16 cellular contexts compared by ENCODE assay signal in genomic region chr17:13750783-13751484, GRCh38.
DNase-seq lines count a peak whose midpoint lies in the region; ATAC-seq and TF ChIP-seq lines count a peak whose summit lies in the region.
"Had no signal": no experiment of that assay in that cellular context is flagged by ENCODE, and none has a peak within 500 bp of the region (broad histone marks: within the 10 kb centered on the region; RNA-seq: fewer than 3 reads in every experiment).

No MANE protein-coding gene starts in this region.

- H2BK12ac ChIP-seq in neuronal stem cell (ENCODE audit: low read length): no peak overlapping the region

- no peak overlapping the region for H2AK5ac ChIP-seq in neuronal stem cell (ENCODE audit: low read depth, low read length)

- H3K36me3 ChIP-seq in ES-I3 (ENCODE audit: insufficient read depth, low read length): no peaks in the 10 kb centered on the region
- H3K36me3 ChIP-seq in PC-3 (ENCODE audit: low read depth, low read length): no peaks in the 10 kb centered on the region
- H3K36me3 ChIP-seq in neuronal stem cell (replicated peaks in 1 of 2; ENCODE audit: control insufficient read depth in 2 of 2, insufficient read depth in 2 of 2, low read length in 2 of 2): no peaks in the 10 kb centered on the region
- H3K36me3 ChIP-seq: BLaER1 treated with 17β-estradiol and CSF1 and Interleukin-3, amounts not matched to agents 10 nM and 100 nM had no signal

- no peaks in the 10 kb centered on the region for H3K79me1 ChIP-seq in neuronal stem cell (ENCODE audit: low read depth, low read length)

- CTCF ChIA-PET in PC-3 (lab: Charles Lee): no interaction called here

- H3K4me3 ChIP-seq in PC-3 (ENCODE audit: low read length) (peak overlapping the region; percentile 15; the same call in 1 of the 2 replicates), neuronal stem cell (ENCODE audit: low read length in 2 of 2) (no peak overlapping the region)
- H3K4me3 ChIP-seq: BLaER1 treated with 17β-estradiol and CSF1 and Interleukin-3, amounts not matched to agents 10 nM and 100 nM; body of pancreas; GM12878 had no signal

- no peak overlapping the region for H3K18ac ChIP-seq in neuronal stem cell (ENCODE audit: low read length)

- H2BK15ac ChIP-seq in neuronal stem cell (ENCODE audit: low read length): no peak overlapping the region

- no peak overlapping the region for H3K4ac ChIP-seq in neuronal stem cell (ENCODE audit: low read length)

- no peak overlapping the region for H3K23ac ChIP-seq in neuronal stem cell (ENCODE audit: low read depth, low read length, poor library complexity)

- H3K4me2 ChIP-seq in PC-3 (ENCODE audit: low read length): peak overlapping the region; percentile 67
- no peak overlapping the region for H3K4me2 ChIP-seq in neuronal stem cell (ENCODE audit: insufficient read depth, low read length, poor library complexity, severe bottlenecking)
- H3K4me2 ChIP-seq: BLaER1 treated with 17β-estradiol and CSF1 and Interleukin-3, amounts not matched to agents 10 nM and 100 nM had no signal

- no peaks in the 10 kb centered on the region for H4K20me1 ChIP-seq in PC-3 (ENCODE audit: low read length)
- H4K20me1 ChIP-seq: BLaER1 treated with 17β-estradiol and CSF1 and Interleukin-3, amounts not matched to agents 10 nM and 100 nM had no signal

- H3K9me3 Mint-ChIP-seq in natural killer cell: no peaks in the 10 kb centered on the region
- H3K9me3 Mint-ChIP-seq: activated naive CD4-positive, alpha-beta T cell treated with anti-CD3 and anti-CD28 coated beads for 36 hours had no signal

- H2AFZ ChIP-seq in PC-3 (ENCODE audit: low read length): peak overlapping the region; percentile 24
- H2AFZ ChIP-seq in neuronal stem cell (ENCODE audit: low read length): peak overlapping the region; percentile 75

- no peak for TF ChIP-seq CTCF in PC-3 (conservative IDR thresholded peaks at IDR 0.05; ENCODE audit: low read depth, low read length)
- TF ChIP-seq CTCF in natural killer cell (IDR thresholded peaks at IDR 0.05): no peak

- H3K4me1 ChIP-seq in ES-I3 (ENCODE audit: insufficient read depth, low read length) (peaks cover 31% of the 10 kb centered on the region), PC-3 (ENCODE audit: insufficient read depth, low read length) (peaks cover 17% of the 10 kb centered on the region), neuronal stem cell (ENCODE audit: control insufficient read depth in 2 of 2, insufficient read depth in 1 of 2, low read depth in 1 of 2, low read length in 2 of 2) (peaks cover 4 to 9% of the 10 kb centered on the region in 2 donors)
- H3K4me1 ChIP-seq: body of pancreas had no signal

- ATAC-seq in PC-3: no peak
- ATAC-seq in natural killer cell: no peak
- ATAC-seq in left cardiac atrium: no peak
- ATAC-seq: body of pancreas, GM12878 had no signal

- POLR2A ChIA-PET in PC-3 (lab: Charles Lee; ENCODE audit: unreplicated experiment): no interaction called here

- no peaks in the 10 kb centered on the region for H3K27me3 ChIP-seq in PC-3 (ENCODE audit: low read length)
- H3K27me3 ChIP-seq in neuronal stem cell (ENCODE audit: control insufficient read depth in 3 of 3, insufficient read depth in 3 of 3, low read depth in 1 of 3, low read length in 3 of 3): no peaks in the 10 kb centered on the region
- H3K27me3 ChIP-seq: body of pancreas had no signal

- H3K4me1 Mint-ChIP-seq in natural killer cell: no peaks in the 10 kb centered on the region

- peak overlapping the region; percentile 75 for H3K27ac ChIP-seq in PC-3 (ENCODE audit: low read length)
- H3K27ac ChIP-seq in neuronal stem cell (replicated peaks; ENCODE audit: low read length): no peak overlapping the region
- H3K27ac ChIP-seq: BLaER1 treated with 17β-estradiol and CSF1 and Interleukin-3, amounts not matched to agents 10 nM and 100 nM; body of pancreas; VCaP had no signal

- H3K36me3 Mint-ChIP-seq in natural killer cell: no peaks in the 10 kb centered on the region

- peak; percentile 78 for DNase-seq in PC-3
- DNase-seq in fibroblast of peridontal ligament (ENCODE audit: extremely low read depth): peak; percentile 42
- no peak for DNase-seq in neuronal stem cell (ENCODE audit: low spot score)
- DNase-seq in cerebellar nuclear complex (lab: John Stamatoyannopoulos, UW): no peak
- no peak for DNase-seq in natural killer cell
- no peak for DNase-seq in germinal center (ENCODE audit: low spot score)
- no peak for DNase-seq in left cardiac atrium
- DNase-seq: activated naive CD4-positive, alpha-beta T cell treated with anti-CD3 and anti-CD28 coated beads for 36 hours; body of pancreas; DMS79 treated with DMSO at 0.1 percent for 48 hours; effector CD4-positive, alpha-beta T cell; NCI-H1092 had no signal

- no peaks in the 10 kb centered on the region for H3F3A ChIP-seq in PC-3 (ENCODE audit: low read length, unreplicated experiment)

- intact Hi-C loops in PC-3 (cut with micrococcal nuclease): no loop called here
- intact Hi-C loops in natural killer cell (cut with micrococcal nuclease): no loop called here
- intact Hi-C loops in left cardiac atrium (cut with DNase I): no loop called here

- H3K4me3 Mint-ChIP-seq in natural killer cell: no peak overlapping the region
- H3K4me3 Mint-ChIP-seq: activated naive CD4-positive, alpha-beta T cell treated with anti-CD3 and anti-CD28 coated beads for 36 hours had no signal

- H3K9ac ChIP-seq in ES-I3 (ENCODE audit: low read depth, low read length): peak overlapping the region; percentile 4; the same call in 1 of the 2 replicates
- H3K9ac ChIP-seq in PC-3 (ENCODE audit: low read length): peak overlapping the region; percentile 29; the same call in 1 of the 2 replicates
- no peak overlapping the region for H3K9ac ChIP-seq in neuronal stem cell (ENCODE audit: low read depth, low read length, poor library complexity)
- H3K9ac ChIP-seq: BLaER1 treated with 17β-estradiol and CSF1 and Interleukin-3, amounts not matched to agents 10 nM and 100 nM had no signal

- no peaks in the 10 kb centered on the region for H3K9me2 ChIP-seq in PC-3 (replicated peaks; ENCODE audit: low read length)

- no peak overlapping the region for H3K14ac ChIP-seq in neuronal stem cell (ENCODE audit: low read length)

- H3K9me3 ChIP-seq in ES-I3 (ENCODE audit: control insufficient read depth, insufficient read depth, low read length) (peaks cover 3% of the 10 kb centered on the region), PC-3 (ENCODE audit: low read length) (no peaks in the 10 kb centered on the region), neuronal stem cell (replicated peaks in 1 of 2; ENCODE audit: control insufficient read depth in 2 of 2, insufficient read depth in 1 of 2, low read depth in 1 of 2, low read length in 2 of 2) (peaks cover 0 to 1% of the 10 kb centered on the region in 2 donors)

- peaks cover 4 to 7% of the 10 kb centered on the region in 2 donors for H3K27me3 Mint-ChIP-seq in natural killer cell (ENCODE audit: low read depth in 2 of 2)

- no TSS peak for BruUV-seq in PC-3 (replicated peaks; lab: Mats Ljungman, UMichigan)

- no peak overlapping the region for H4K91ac ChIP-seq in neuronal stem cell (ENCODE audit: low read depth, low read length, poor library complexity)

- no peak overlapping the region for H2BK5ac ChIP-seq in neuronal stem cell (ENCODE audit: low read length)

- WGBS in neuronal stem cell (ENCODE audit: extremely low coverage in 2 of 2, insufficient read length in 2 of 2, insufficient replicate concordance in 1 of 2), 2 donors: no CpG with 5 or more reads among the region's 8 CpGs

- H3K27ac Mint-ChIP-seq in natural killer cell: no peak overlapping the region
- H3K27ac Mint-ChIP-seq: activated naive CD4-positive, alpha-beta T cell treated with anti-CD3 and anti-CD28 coated beads for 36 hours had no signal

- no peak overlapping the region for H4K8ac ChIP-seq in neuronal stem cell (ENCODE audit: low read depth, low read length)

- H3K79me2 ChIP-seq in PC-3 (ENCODE audit: low read length): no peaks in the 10 kb centered on the region

- no peak overlapping the region for H2BK120ac ChIP-seq in neuronal stem cell (ENCODE audit: low read depth, low read length)

Comparison
In these comparisons a context has a peak if more than half of its experiments do, and no peak if none do; other contexts are left out.
1. DNase-seq: peak in PC-3 (single experiment) and fibroblast of peridontal ligament (single experiment); none in neuronal stem cell (single experiment), cerebellar nuclear complex (0 of 2), natural killer cell (single experiment), germinal center (single experiment) and left cardiac atrium (single experiment).